In genomic region chr18:72867721-72868665, GRCh38 we compare ENCODE assay signal across 7 cellular contexts. TPM values are rescaled to one million over a fixed set of nuclear protein-coding genes. Genes with fewer than 3 reads are reported as not detected.
A peak's percentile ranks its signal among the peaks of the same experiment; 100 is the strongest.
DNase-seq lines count a peak whose midpoint lies in the region; ATAC-seq and TF ChIP-seq lines count a peak whose summit lies in the region.

Gene NETO1 (minus strand): TSS chr18:72867987. CDS start chr18:72867291, 696 bp downstream.

- peaks cover 0 to 29% (median 9%) of the 10 kb centered on the region in 6 donors for H3K4me1 ChIP-seq in spleen

- H3K27me3 ChIP-seq in spleen (replicated peaks in 1 of 7), result peaks cover 0 to 49% (median 32%) of the 10 kb centered on the region in 7 donors

- peak within 1 kb of the TSS in 6 of 8 donors; percentile 25 to 80 (median 54) for H3K27ac ChIP-seq in spleen

- no peak for TF ChIP-seq POLR2A in spleen (IDR thresholded peaks at IDR 0.05)

- TF ChIP-seq CTCF in fibroblast of pulmonary artery (IDR thresholded peaks at IDR 0.05; ENCODE audit: low read length, missing control alignments) (no peak), spleen (IDR thresholded peaks at IDR 0.05 in 8 of 11, conservative IDR thresholded peaks at IDR 0.05 in 3 of 11) (no peak)

- DNase-seq in NCI-H1092 treated with DMSO at 0.1 percent for 48 hours (lab: John Stamatoyannopoulos, UW) (peak; percentile 34), fibroblast of pulmonary artery (ENCODE audit: low read depth) (no peak), spleen (peak; percentile 81)
- DNase-seq in stimulated activated CD4-positive, alpha-beta T cell treated with anti-CD3 and anti-CD28 coated beads, Interleukin-4, amount 100 ng/mL, for 24 hours, result no peak

- peaks cover 0 to 10% (median 0%) of the 10 kb centered on the region in 6 donors for H3K36me3 ChIP-seq in spleen

- intact Hi-C loops in spleen (cut with DNase I; ENCODE audit: low total_unique reads), result no loop called here

- WGBS in spleen, 5 donors, result 2 to 8% (median 6%) methylated on average over 46 to 90 of the region's 94 CpGs

- H3K9me3 ChIP-seq in spleen, result peaks cover 0 to 2% (median 0%) of the 10 kb centered on the region in 8 donors

- H3K4me3 ChIP-seq in fibroblast of pulmonary artery (replicated peaks; ENCODE audit: low read depth, low read length) (peak within 1 kb of the TSS; percentile 22), spleen (peak within 1 kb of the TSS; percentile 21 to 76 (median 44))

- ATAC-seq in GM18511 (IDR thresholded peaks at IDR 0.05; ENCODE audit: unreplicated experiment) (peak; percentile 32), GM18907 (IDR thresholded peaks at IDR 0.05; ENCODE audit: unreplicated experiment) (no peak), GM18858 (IDR thresholded peaks at IDR 0.05; ENCODE audit: unreplicated experiment) (no peak)

RNA-seq across cellular contexts. Expression of gene NETO1, which starts in this region (rescaled TPM):
- total RNA-seq in spleen, result 10 to 100 TPM in 4 of 7 donors, 1 to 10 TPM in 3; 6.2 to 17.1 (median 11.6) TPM
- 10 to 100 TPM in 2 of 3 donors, 1 to 10 TPM in 1; 7.1 to 14.5 (median 12.1) TPM for polyA plus RNA-seq in spleen

Comparison
In these comparisons a context has a peak if more than half of its experiments do, and no peak if none do; other contexts are left out.
1. DNase-seq: peak in NCI-H1092 treated with DMSO at 0.1 percent for 48 hours (single experiment) and spleen (single experiment); none in fibroblast of pulmonary artery (single experiment) and stimulated activated CD4-positive, alpha-beta T cell treated with anti-CD3 and anti-CD28 coated beads, Interleukin-4, amount 100 ng/mL, for 24 hours (single experiment).